Comparison of ENCODE assay signal across 1 cellular context in the genomic region with DNA sequence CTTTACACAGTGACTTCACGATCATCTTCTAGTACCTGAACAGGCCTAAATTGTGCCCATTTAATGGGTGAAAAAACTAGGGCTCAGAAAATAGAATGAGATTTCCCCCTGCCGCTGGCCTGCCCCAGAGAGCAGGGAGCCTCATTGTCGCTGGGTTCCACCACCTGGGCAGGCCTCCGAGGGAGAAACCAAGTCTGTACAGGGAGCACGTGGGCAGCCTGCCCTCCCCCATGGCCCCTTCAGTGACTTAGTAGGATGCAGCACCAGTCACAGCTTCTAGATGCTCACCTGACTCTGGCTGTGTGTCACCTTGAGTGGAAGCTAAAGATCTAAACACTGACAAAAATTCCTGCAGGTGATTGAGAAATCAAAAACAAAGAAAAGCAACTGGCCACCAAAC.
TF ChIP-seq lines count a peak whose summit lies in the region.

No MANE protein-coding gene starts in this region.

TF ChIP-seq in K562, 482 proteins besides CTCF, POLR2A, EP300 and RAD21 (continued from another document):
- no peak for TF ChIP-seq HEY1 (CRISPR knock-in tag; IDR thresholded peaks at IDR 0.05; ENCODE audit: borderline replicate concordance)
- TF ChIP-seq, protein P1, sequence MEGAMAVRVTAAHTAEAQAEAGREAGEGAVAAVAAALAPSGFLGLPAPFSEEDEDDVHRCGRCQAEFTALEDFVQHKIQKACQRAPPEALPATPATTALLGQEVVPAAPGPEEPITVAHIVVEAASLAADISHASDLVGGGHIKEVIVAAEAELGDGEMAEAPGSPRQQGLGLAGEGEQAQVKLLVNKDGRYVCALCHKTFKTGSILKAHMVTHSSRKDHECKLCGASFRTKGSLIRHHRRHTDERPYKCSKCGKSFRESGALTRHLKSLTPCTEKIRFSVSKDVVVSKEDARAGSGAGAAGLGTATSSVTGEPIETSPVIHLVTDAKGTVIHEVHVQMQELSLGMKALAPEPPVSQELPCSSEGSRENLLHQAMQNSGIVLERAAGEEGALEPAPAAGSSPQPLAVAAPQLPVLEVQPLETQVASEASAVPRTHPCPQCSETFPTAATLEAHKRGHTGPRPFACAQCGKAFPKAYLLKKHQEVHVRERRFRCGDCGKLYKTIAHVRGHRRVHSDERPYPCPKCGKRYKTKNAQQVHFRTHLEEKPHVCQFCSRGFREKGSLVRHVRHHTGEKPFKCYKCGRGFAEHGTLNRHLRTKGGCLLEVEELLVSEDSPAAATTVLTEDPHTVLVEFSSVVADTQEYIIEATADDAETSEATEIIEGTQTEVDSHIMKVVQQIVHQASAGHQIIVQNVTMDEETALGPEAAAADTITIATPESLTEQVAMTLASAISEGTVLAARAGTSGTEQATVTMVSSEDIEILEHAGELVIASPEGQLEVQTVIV (CRISPR knock-in tag; IDR thresholded peaks at IDR 0.05; ENCODE audit: borderline replicate concordance): no peak
- no peak for TF ChIP-seq FUS (optimal IDR thresholded peaks at IDR 0.05; ENCODE audit: low read depth, low read length)
- TF ChIP-seq, protein P2, sequence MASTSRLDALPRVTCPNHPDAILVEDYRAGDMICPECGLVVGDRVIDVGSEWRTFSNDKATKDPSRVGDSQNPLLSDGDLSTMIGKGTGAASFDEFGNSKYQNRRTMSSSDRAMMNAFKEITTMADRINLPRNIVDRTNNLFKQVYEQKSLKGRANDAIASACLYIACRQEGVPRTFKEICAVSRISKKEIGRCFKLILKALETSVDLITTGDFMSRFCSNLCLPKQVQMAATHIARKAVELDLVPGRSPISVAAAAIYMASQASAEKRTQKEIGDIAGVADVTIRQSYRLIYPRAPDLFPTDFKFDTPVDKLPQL (IDR thresholded peaks at IDR 0.05; ENCODE audit: extremely low read depth, insufficient read length): no peak
